Comparison of ENCODE assay signal across 15 cellular contexts in the genomic region with DNA sequence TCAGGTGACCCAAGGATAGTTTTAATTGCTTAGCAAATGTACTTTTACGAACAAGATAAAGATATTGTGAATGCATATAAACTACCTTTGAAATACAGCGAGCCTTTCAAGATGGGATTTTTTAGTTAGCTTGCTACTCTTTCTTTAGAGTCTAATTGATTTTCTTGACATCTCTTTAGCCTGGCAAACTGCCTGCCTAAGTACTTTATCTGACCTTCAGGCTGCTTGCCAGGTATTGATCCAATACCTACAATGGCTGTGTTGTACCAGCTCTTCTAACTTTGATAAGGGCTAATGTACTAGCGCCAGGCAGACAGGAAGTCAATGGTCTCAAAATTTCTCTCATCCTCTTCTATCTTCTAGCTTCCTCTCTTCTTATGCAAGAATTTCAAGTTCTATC.
A peak's percentile ranks its signal among the peaks of the same experiment; 100 is the strongest.
DNase-seq lines count a peak whose midpoint lies in the region; ATAC-seq and TF ChIP-seq lines count a peak whose summit lies in the region.
"Had no signal": no experiment of that assay in that cellular context is flagged by ENCODE, and none has a peak within 500 bp of the region (broad histone marks: within the 10 kb centered on the region; RNA-seq: fewer than 3 reads in every experiment).

No MANE protein-coding gene starts in this region.

- no peaks in the 10 kb centered on the region for H3K36me3 Mint-ChIP-seq in Caco-2 (ENCODE audit: insufficient read depth, unreplicated experiment)

- POLR2A ChIA-PET in Caco-2 (lab: Charles Lee), result no interaction called here

- 0 out of 2 replicates have a peak, but pooled peaks cover 3% of the 10 kb centered on the region for H3K9me3 ChIP-seq in Caco-2
- no peaks in the 10 kb centered on the region for H3K9me3 ChIP-seq in liver (ENCODE audit: control insufficient read depth in 4 of 4, low read length in 3 of 4)
- H3K9me3 ChIP-seq: MG63, SJCRH30 had no signal

- H3K9me3 Mint-ChIP-seq in Caco-2 (ENCODE audit: unreplicated experiment), result peaks cover 32% of the 10 kb centered on the region

- no TSS peak for BruUV-seq in Caco-2 (replicated peaks; lab: Mats Ljungman, UMichigan)

- H3K27me3 Mint-ChIP-seq in Caco-2 (ENCODE audit: insufficient read depth, unreplicated experiment), result no peaks in the 10 kb centered on the region
- H3K27me3 Mint-ChIP-seq: T-helper 17 cell had no signal

- 30% methylated on average over 3 of the region's 3 CpGs for WGBS in liver

- peak overlapping the region; percentile 77 for H3K27ac Mint-ChIP-seq in Caco-2 (ENCODE audit: unreplicated experiment)
- H3K27ac Mint-ChIP-seq: T-helper 17 cell had no signal

- no peak overlapping the region for H3K4me3 ChIP-seq in Caco-2 (ENCODE audit: low read depth, low read length)
- H3K4me3 ChIP-seq in liver (ENCODE audit: low read depth in 1 of 3, low read length in 3 of 3), result no peak overlapping the region
- H3K4me3 ChIP-seq in H7 (ENCODE audit: insufficient read depth, low read depth, low read length), result no peak overlapping the region
- H3K4me3 ChIP-seq: MG63, PC-9, SJCRH30 had no signal

- peak overlapping the region in 1 of 2 donors; percentile 14 for H3K27ac ChIP-seq in liver (ENCODE audit: low read depth in 1 of 2, low read length in 2 of 2)
- H3K27ac ChIP-seq: C4-2B, KMS-11, PC-9, SJCRH30 had no signal

- TF ChIP-seq CTCF in Caco-2 (IDR thresholded peaks at IDR 0.05; ENCODE audit: insufficient read depth in 1 of 2, low read depth in 1 of 2, low read length in 1 of 2, severe bottlenecking in 1 of 2, unreplicated experiment in 1 of 2), result no peak
- TF ChIP-seq CTCF in liver (IDR thresholded peaks at IDR 0.05; ENCODE audit: low read depth, low read length, missing input control), result no peak

- H3K36me3 ChIP-seq in Caco-2 (ENCODE audit: control insufficient read depth, insufficient read depth, low read length) (peaks cover 2% of the 10 kb centered on the region; the same call in 1 of the 2 replicates), liver (ENCODE audit: control insufficient read depth in 4 of 4, insufficient read depth in 3 of 4, low read depth in 1 of 4, low read length in 3 of 4) (no peaks in the 10 kb centered on the region), H7 (replicated peaks; ENCODE audit: control insufficient read depth, insufficient read depth, low read length) (no peaks in the 10 kb centered on the region)
- H3K36me3 ChIP-seq: MG63, SJCRH30 had no signal

- TF ChIP-seq RAD21 in liver (IDR thresholded peaks at IDR 0.05), result peak; percentile 42 to 55

- H3K27me3 ChIP-seq in Caco-2 (replicated peaks; ENCODE audit: control insufficient read depth, insufficient read depth, low read length) (no peaks in the 10 kb centered on the region), liver (ENCODE audit: control insufficient read depth in 4 of 4, insufficient read depth in 4 of 4, low read length in 3 of 4) (no peaks in the 10 kb centered on the region), H7 (ENCODE audit: control insufficient read depth, insufficient read depth, low read length) (no peaks in the 10 kb centered on the region)
- H3K27me3 ChIP-seq: MG63, SJCRH30 had no signal

- H3K4me1 ChIP-seq in Caco-2 (peaks cover 51% of the 10 kb centered on the region), liver (ENCODE audit: control insufficient read depth in 4 of 4, insufficient read depth in 4 of 4, low read length in 3 of 4) (peaks cover 7 to 59% (median 52%) of the 10 kb centered on the region in 4 donors)
- H3K4me1 ChIP-seq: SJCRH30 had no signal

- ATAC-seq in GM21390 (IDR thresholded peaks at IDR 0.05; ENCODE audit: unreplicated experiment) (no peak), GM18498 (IDR thresholded peaks at IDR 0.05; ENCODE audit: unreplicated experiment) (no peak)
- ATAC-seq: T-helper 17 cell had no signal

- H3K4me3 Mint-ChIP-seq in Caco-2 (ENCODE audit: unreplicated experiment), result no peak overlapping the region
- H3K4me3 Mint-ChIP-seq: T-helper 17 cell had no signal

- intact Hi-C loops in Caco-2 (cut with micrococcal nuclease; ENCODE audit: unreplicated experiment), result no loop called here

- H3K4me1 Mint-ChIP-seq in Caco-2 (ENCODE audit: low read depth, unreplicated experiment), result peaks cover 51% of the 10 kb centered on the region
- H3K4me1 Mint-ChIP-seq: T-helper 17 cell had no signal

- CTCF ChIA-PET in Caco-2 (lab: Charles Lee), result no interaction called here

- DNase-seq in Caco-2 (no peak), DMS153 treated with DMSO at 0.1 percent for 48 hours (lab: John Stamatoyannopoulos, UW; ENCODE audit: unreplicated experiment) (peak; percentile 58), NCI-H146 treated with DMSO at 0.1 percent for 48 hours (lab: John Stamatoyannopoulos, UW; ENCODE audit: unreplicated experiment) (peak; percentile 52), H7 (no peak)
- DNase-seq: MG63, NCI-H2081, NCI-H446 treated with DMSO at 0.1 percent for 48 hours, PC-9, SJCRH30, T-helper 17 cell had no signal

- H3K9ac ChIP-seq in liver (ENCODE audit: low read depth in 1 of 2, low read length in 2 of 2), result no peak overlapping the region
- H3K9ac ChIP-seq: KMS-11 had no signal

TF ChIP-seq in liver, 16 proteins besides CTCF, POLR2A, EP300 and RAD21:
- peak; percentile 24 for TF ChIP-seq ZBTB33 (IDR thresholded peaks at IDR 0.05)
- TF ChIP-seq FOXA2 (IDR thresholded peaks at IDR 0.05), result no peak
- TF ChIP-seq EGR1 (IDR thresholded peaks at IDR 0.05; ENCODE audit: low read depth in 2 of 2), result no peak
- peak; percentile 54 to 65 for TF ChIP-seq JUND (IDR thresholded peaks at IDR 0.05)
- TF ChIP-seq REST (IDR thresholded peaks at IDR 0.05), result no peak
- TF ChIP-seq GABPA (IDR thresholded peaks at IDR 0.05 in 1 of 2, conservative IDR thresholded peaks at IDR 0.05 in 1 of 2), result peak in 1 of 2 donors; percentile 59
- TF ChIP-seq HNF4G (IDR thresholded peaks at IDR 0.05), result peak; percentile 28
- TF ChIP-seq TAF1 (conservative IDR thresholded peaks at IDR 0.05), result no peak
- TF ChIP-seq NR2F2 (IDR thresholded peaks at IDR 0.05), result no peak
- peak; percentile 88 to 91 for TF ChIP-seq RXRA (IDR thresholded peaks at IDR 0.05)
- peak; percentile 50 for TF ChIP-seq SP1 (IDR thresholded peaks at IDR 0.05)
- TF ChIP-seq ATF3 (IDR thresholded peaks at IDR 0.05), result peak; percentile 51
- TF ChIP-seq, protein P1, sequence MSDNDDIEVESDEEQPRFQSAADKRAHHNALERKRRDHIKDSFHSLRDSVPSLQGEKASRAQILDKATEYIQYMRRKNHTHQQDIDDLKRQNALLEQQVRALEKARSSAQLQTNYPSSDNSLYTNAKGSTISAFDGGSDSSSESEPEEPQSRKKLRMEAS (IDR thresholded peaks at IDR 0.05), result peak; percentile 21
- TF ChIP-seq HNF4A (conservative IDR thresholded peaks at IDR 0.05), result peak; percentile 61 to 66
- peak; percentile 82 for TF ChIP-seq YY1 (IDR thresholded peaks at IDR 0.05)
- no peak for TF ChIP-seq FOXA1 (IDR thresholded peaks at IDR 0.05)
TF ChIP-seq in liver: peak in this region for 10.

Comparison
In these comparisons a context has a peak if more than half of its experiments do, and no peak if none do; other contexts are left out.
1. DNase-seq: peak in DMS153 treated with DMSO at 0.1 percent for 48 hours (single experiment) and NCI-H146 treated with DMSO at 0.1 percent for 48 hours (single experiment); none in Caco-2 (0 of 2) and H7 (single experiment).